ENCODE assay signal across 9 cellular contexts in the genomic region with DNA sequence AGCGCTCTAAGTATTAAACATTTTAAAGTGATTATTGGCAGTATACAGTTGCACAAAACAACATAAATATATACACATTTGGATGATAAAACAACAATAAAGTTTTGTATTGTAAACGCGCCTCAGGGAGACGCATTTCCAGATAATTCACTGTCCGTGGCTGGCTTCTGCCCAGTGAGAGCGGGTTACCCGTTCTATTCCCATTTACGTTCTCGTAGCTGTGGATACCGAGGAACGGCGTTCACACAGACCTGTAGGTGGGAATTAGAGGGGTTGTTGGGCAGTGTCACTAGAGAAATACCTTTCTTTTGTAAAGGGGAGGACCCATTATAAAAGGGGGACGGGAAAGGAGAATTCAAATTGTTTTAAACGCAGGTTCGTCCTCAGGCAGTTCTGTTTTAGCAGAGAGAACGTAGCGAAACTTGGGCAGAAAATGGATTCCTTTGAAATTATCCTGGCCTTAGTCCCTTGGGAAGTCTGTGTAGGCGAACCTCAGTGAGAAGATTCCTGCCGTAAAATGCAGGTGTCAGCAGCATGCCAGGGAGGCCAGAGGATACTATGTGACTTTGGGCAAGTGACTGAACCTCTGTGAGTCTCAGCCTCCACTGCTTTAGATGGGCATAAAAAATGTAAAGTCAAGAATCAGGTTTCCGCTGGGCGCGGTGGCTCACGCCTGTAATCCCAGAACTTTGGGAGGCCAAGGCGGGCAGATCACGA. TPM values are rescaled to one million over a fixed set of nuclear protein-coding genes. Genes with fewer than 3 reads are reported as not detected.
DNase-seq lines count a peak whose midpoint lies in the region; ATAC-seq and TF ChIP-seq lines count a peak whose summit lies in the region.
"Had no signal": no experiment of that assay in that cellular context is flagged by ENCODE, and none has a peak within 500 bp of the region (broad histone marks: within the 10 kb centered on the region; RNA-seq: fewer than 3 reads in every experiment).

No MANE protein-coding gene starts in this region.

- H3K27ac ChIP-seq in SJCRH30: peak overlapping the region; percentile 81
- peak overlapping the region; percentile 96 for H3K27ac ChIP-seq in psoas muscle

- H3K27me3 ChIP-seq in SJCRH30 (no peaks in the 10 kb centered on the region), psoas muscle (ENCODE audit: insufficient read depth in 3 of 3, low read length in 2 of 3) (no peaks in the 10 kb centered on the region)

- intact Hi-C loops in psoas muscle (cut with DNase I): loop anchor here (2.0 to 10.0 kb wide), 2 partner anchors 41 to 201 kb away; a partner anchor contains a TSS

- no peak for TF ChIP-seq CTCF in GM12864 (IDR thresholded peaks at IDR 0.05; ENCODE audit: low read depth, low read length, missing control alignments)
- no peak for TF ChIP-seq CTCF in fibroblast of mammary gland (conservative IDR thresholded peaks at IDR 0.05; ENCODE audit: control insufficient read depth, insufficient read depth, low read depth, low read length)
- TF ChIP-seq CTCF in psoas muscle (IDR thresholded peaks at IDR 0.05): no peak

- no peaks in the 10 kb centered on the region for H3K9me3 ChIP-seq in SJCRH30 (replicated peaks)
- H3K9me3 ChIP-seq in psoas muscle: no peaks in the 10 kb centered on the region

- no peak for DNase-seq in GM12864 (ENCODE audit: low read depth)
- no peak for DNase-seq in SJCRH30
- no peak for DNase-seq in fibroblast of mammary gland (ENCODE audit: low read depth)
- DNase-seq in psoas muscle: peak in 1 of 2 donors; percentile 40
- no peak for DNase-seq in stimulated activated CD4-positive, alpha-beta T cell treated with anti-CD3 and anti-CD28 coated beads, Interleukin-4, amount 100 ng/mL, for 4 hours
- DNase-seq in HEK293T (ENCODE audit: extremely low spot score): no peak
- no peak for DNase-seq in stimulated activated CD4-positive, alpha-beta T cell treated with anti-CD3 and anti-CD28 coated beads, Interleukin-12 subunit alpha, Interleukin-12 subunit beta, amount 100 ng/mL, for 4 hours

- H3K4me3 ChIP-seq in GM12864 (ENCODE audit: low read depth, low read length) (peak overlapping the region; percentile 66), SJCRH30 (peak overlapping the region; percentile 96), fibroblast of mammary gland (ENCODE audit: control insufficient read depth, low read depth, low read length) (peak overlapping the region; percentile 93), psoas muscle (peak overlapping the region; percentile 95)

- ATAC-seq in psoas muscle: no peak
- no peak for ATAC-seq in GM18511 (IDR thresholded peaks at IDR 0.05; ENCODE audit: unreplicated experiment)

- CTCF ChIA-PET in HEK293T (lab: Yijun Ruan, JAX): no interaction called here

- WGBS in psoas muscle, 3 donors: 17 to 23% (median 21%) methylated on average over 25 of the region's 25 CpGs

- POLR2A ChIA-PET in HEK293T (lab: Yijun Ruan, JAX): interaction anchor here (2.2 kb wide), 1 partner anchor 172 kb away, joined by 5 read pairs; no protein-coding TSS in a partner anchor

- peaks cover 30% of the 10 kb centered on the region for H3K36me3 ChIP-seq in SJCRH30
- peaks cover 0 to 25% of the 10 kb centered on the region in 2 donors for H3K36me3 ChIP-seq in psoas muscle (ENCODE audit: insufficient read depth in 1 of 2, low read depth in 1 of 2)

- peaks cover 15% of the 10 kb centered on the region; the same call in 1 of the 2 replicates for H3K4me1 ChIP-seq in SJCRH30
- H3K4me1 ChIP-seq in psoas muscle: peaks cover 13% of the 10 kb centered on the region

TF ChIP-seq in HEK293T, 16 proteins besides CTCF, POLR2A, EP300 and RAD21:
- no peak for TF ChIP-seq ELF4 (IDR thresholded peaks at IDR 0.05)
TF ChIP-seq in HEK293T: peak in this region for 0.

RNA-seq across cellular contexts. Expression of a gene that starts 0.8 kb away (rescaled TPM):
- 63.8 and 66.2 TPM in 2 replicates for total RNA-seq in SJCRH30 (2014; rRNA removed; shearing (Covaris generic))
- 10 to 100 TPM; 29.5 to 56.5 (median 39.6) TPM for total RNA-seq in psoas muscle
- polyA plus RNA-seq in psoas muscle: 10 to 100 TPM; 25.0 to 56.2 (median 46.7) TPM

RNA-seq across cellular contexts. Expression of a gene that starts 36.5 kb away (rescaled TPM):
- 0.15 TPM in 1 of 2 replicates, not detected in the other for total RNA-seq in SJCRH30 (2014; rRNA removed; shearing (Covaris generic))
- not detected for total RNA-seq in psoas muscle
- polyA plus RNA-seq in psoas muscle: under 1 TPM in 1 of 3 donors, not detected in 2; 0.03 TPM
- total RNA-seq: T-helper 1 cell treated with Interleukin-12 subunit alpha and Interleukin-12 subunit beta and Interleukin-4 antibody, amounts not matched to agents 30 ng/mL and 1 ng/mL, for 36 hours had no signal

RNA-seq across cellular contexts. Expression of a gene that starts 40.0 kb away (rescaled TPM):
- total RNA-seq in SJCRH30 (2014; rRNA removed; shearing (Covaris generic)): 57.4 and 68.9 TPM in 2 replicates
- 10 to 100 TPM; 10.2 to 18.0 (median 13.2) TPM for total RNA-seq in psoas muscle
- polyA plus RNA-seq in psoas muscle: 10 to 100 TPM; 10.1 to 12.7 (median 10.3) TPM

RNA-seq across cellular contexts. Expression of a gene that starts 40.4 kb away (rescaled TPM):
- total RNA-seq in SJCRH30 (2014; rRNA removed; shearing (Covaris generic)): 755 and 774 TPM in 2 replicates
- 100 to 1,000 TPM; 307 to 499 (median 459) TPM for total RNA-seq in psoas muscle
- 1,000 to 10,000 TPM in 1 of 3 donors, 100 to 1,000 TPM in 2; 652 to 1,146 (median 986) TPM for polyA plus RNA-seq in psoas muscle

RNA-seq across cellular contexts. Expression of a gene that starts 54.7 kb away (rescaled TPM):
- 36.7 and 40.2 TPM in 2 replicates for total RNA-seq in SJCRH30 (2014; rRNA removed; shearing (Covaris generic))
- total RNA-seq in psoas muscle: 10 to 100 TPM; 19.8 to 30.9 (median 24.8) TPM
- 10 to 100 TPM in 2 of 3 donors, 1 to 10 TPM in 1; 9.6 to 22.8 (median 11.4) TPM for polyA plus RNA-seq in psoas muscle
